ENCODE assay signal across 19 cellular contexts in genomic region chr14:80664576-80664975, GRCh38.
DNase-seq lines count a peak whose midpoint lies in the region; ATAC-seq lines count a peak whose summit lies in the region.
"Had no signal": no experiment of that assay in that cellular context is flagged by ENCODE, and none has a peak within 500 bp of the region (broad histone marks: within the 10 kb centered on the region; RNA-seq: fewer than 3 reads in every experiment).

No MANE protein-coding gene starts in this region.

- H3K4me3 ChIP-seq in HUES48 (ENCODE audit: low read depth, low read length): no peak overlapping the region
- H3K4me3 ChIP-seq: dorsolateral prefrontal cortex, testis had no signal

- H3K9me3 Mint-ChIP-seq in activated naive CD8-positive, alpha-beta T cell treated with anti-CD3 and anti-CD28 coated beads for 36 hours: peaks cover 15% of the 10 kb centered on the region

- no peaks in the 10 kb centered on the region for H3K27me3 Mint-ChIP-seq in activated naive CD8-positive, alpha-beta T cell treated with anti-CD3 and anti-CD28 coated beads for 36 hours
- H3K27me3 Mint-ChIP-seq: IgD-negative memory B cell had no signal

- peaks cover 14% of the 10 kb centered on the region; the same call in 1 of the 2 replicates for H3K4me1 ChIP-seq in HUES48 (ENCODE audit: control insufficient read depth, insufficient read depth, low read length)
- H3K4me1 ChIP-seq: testis had no signal

- no peaks in the 10 kb centered on the region for H3K27me3 ChIP-seq in HUES48 (ENCODE audit: control insufficient read depth, insufficient read depth, low read length)
- H3K27me3 ChIP-seq: dorsolateral prefrontal cortex, testis had no signal

- peak overlapping the region; percentile 67 for H3K27ac ChIP-seq in HUES48 (ENCODE audit: low read depth, low read length)
- H3K27ac ChIP-seq: dorsolateral prefrontal cortex, testis had no signal

- no peaks in the 10 kb centered on the region for H3K9me3 ChIP-seq in HUES48 (ENCODE audit: control insufficient read depth, insufficient read depth, low read length)
- H3K9me3 ChIP-seq: testis had no signal

- H3K4me3 Mint-ChIP-seq in activated naive CD8-positive, alpha-beta T cell treated with anti-CD3 and anti-CD28 coated beads for 36 hours: no peak overlapping the region
- H3K4me3 Mint-ChIP-seq: IgD-negative memory B cell had no signal

- H3K27ac Mint-ChIP-seq in activated naive CD8-positive, alpha-beta T cell treated with anti-CD3 and anti-CD28 coated beads for 36 hours: no peak overlapping the region
- H3K27ac Mint-ChIP-seq: IgD-negative memory B cell had no signal

- ATAC-seq in HG02759 (IDR thresholded peaks at IDR 0.05; ENCODE audit: unreplicated experiment) (no peak), GM18907 (IDR thresholded peaks at IDR 0.05; ENCODE audit: unreplicated experiment) (no peak)
- ATAC-seq: left lobe of liver had no signal

- no peaks in the 10 kb centered on the region for H3K36me3 ChIP-seq in HUES48 (ENCODE audit: control insufficient read depth, insufficient read depth, low read length)

- DNase-seq in AG08396 (ENCODE audit: low spot score) (peak; percentile 12), amniotic epithelial cell (ENCODE audit: low read depth) (peak; percentile 71), hepatic stellate cell (ENCODE audit: low spot score) (peak; percentile 2), C1 segment of cervical spinal cord (lab: John Stamatoyannopoulos, UW) (no peak)
- no peak for DNase-seq in activated naive CD8-positive, alpha-beta T cell treated with anti-CD3 and anti-CD28 coated beads for 36 hours
- DNase-seq: activated CD4-positive, alpha-beta T cell treated with anti-CD3 and anti-CD28 coated beads, Interleukin-2, amount 50 U/mL, for 48 hours; activated effector memory CD4-positive, alpha-beta T cell treated with anti-CD3 and anti-CD28 coated beads, Interleukin-2, amount 50 U/mL, for 16 hours; dorsolateral prefrontal cortex; MM.1S; NCI-H1436 treated with DMSO at 0.1 percent for 48 hours; NCI-H2171; NCI-H774; OCI-M1; testis had no signal

- no peaks in the 10 kb centered on the region for H3K4me1 Mint-ChIP-seq in activated naive CD8-positive, alpha-beta T cell treated with anti-CD3 and anti-CD28 coated beads for 36 hours
- H3K4me1 Mint-ChIP-seq: IgD-negative memory B cell had no signal

- no peak overlapping the region for H3K9ac ChIP-seq in HUES48 (ENCODE audit: low read depth, low read length)

- peaks cover 16% of the 10 kb centered on the region for H3K36me3 Mint-ChIP-seq in activated naive CD8-positive, alpha-beta T cell treated with anti-CD3 and anti-CD28 coated beads for 36 hours

Comparison
In these comparisons a context has a peak if more than half of its experiments do, and no peak if none do; other contexts are left out.
1. DNase-seq: peak in AG08396 (single experiment), amniotic epithelial cell (single experiment) and hepatic stellate cell (single experiment); none in C1 segment of cervical spinal cord (0 of 14) and activated naive CD8-positive, alpha-beta T cell treated with anti-CD3 and anti-CD28 coated beads for 36 hours (single experiment).